ENCODE assay signal across 8 cellular contexts in the genomic region with DNA sequence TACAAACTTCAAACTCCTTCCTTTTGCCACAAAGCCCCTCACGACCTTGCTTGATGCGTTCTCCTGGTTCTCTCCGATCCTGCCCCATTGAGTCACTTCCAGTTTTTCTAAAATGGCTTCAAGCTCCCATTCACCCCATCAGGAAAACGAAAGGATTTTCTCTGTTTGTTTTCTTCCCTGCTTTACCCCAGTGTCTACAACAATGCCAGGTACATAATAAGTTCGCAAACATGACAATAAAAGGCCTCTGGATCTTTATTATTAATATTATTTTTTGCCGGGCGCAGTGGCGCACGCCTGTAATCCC. TPM values are rescaled to one million over a fixed set of nuclear protein-coding genes. Genes with fewer than 3 reads are reported as not detected.
DNase-seq lines count a peak whose midpoint lies in the region; ATAC-seq, FAIRE-seq and TF ChIP-seq lines count a peak whose summit lies in the region.

No MANE protein-coding gene starts in this region.

- H3K9me3 ChIP-seq in kidney (ENCODE audit: control insufficient read depth in 1 of 2, low read length in 2 of 2) = no peaks in the 10 kb centered on the region

- in situ Hi-C loops in ACHN (cut with HindIII; ENCODE audit: low pct_ligation_motif_present, low pct_unique_long_range_greater_than_20kb, low sequenced_read_pairs) = no loop called here

- peaks cover 7% of the 10 kb centered on the region for H3K36me3 Mint-ChIP-seq in T-helper 2 cell treated with Interferon-gamma antibody and Interleukin-4, amounts not matched to agents 5 μg/mL and 100 μg/mL, for 36 hours (ENCODE audit: low read depth)
- H3K36me3 Mint-ChIP-seq in activated naive CD8-positive, alpha-beta T cell treated with anti-CD3 and anti-CD28 coated beads, Interleukin-2, amount 10 ng/mL, durations not matched to agents 7 days and 5 days = peaks cover 9% of the 10 kb centered on the region

- peak overlapping the region; percentile 99 for H3K4me3 Mint-ChIP-seq in T-helper 2 cell treated with Interferon-gamma antibody and Interleukin-4, amounts not matched to agents 5 μg/mL and 100 μg/mL, for 36 hours
- H3K4me3 Mint-ChIP-seq in activated naive CD8-positive, alpha-beta T cell treated with anti-CD3 and anti-CD28 coated beads, Interleukin-2, amount 10 ng/mL, durations not matched to agents 7 days and 5 days = peak overlapping the region; percentile 96

- H3K9me3 Mint-ChIP-seq in T-helper 2 cell treated with Interferon-gamma antibody and Interleukin-4, amounts not matched to agents 5 μg/mL and 100 μg/mL, for 36 hours = no peaks in the 10 kb centered on the region
- no peaks in the 10 kb centered on the region for H3K9me3 Mint-ChIP-seq in activated naive CD8-positive, alpha-beta T cell treated with anti-CD3 and anti-CD28 coated beads, Interleukin-2, amount 10 ng/mL, durations not matched to agents 7 days and 5 days

- peak overlapping the region; percentile 92 for H3K27ac Mint-ChIP-seq in T-helper 2 cell treated with Interferon-gamma antibody and Interleukin-4, amounts not matched to agents 5 μg/mL and 100 μg/mL, for 36 hours
- H3K27ac Mint-ChIP-seq in activated naive CD8-positive, alpha-beta T cell treated with anti-CD3 and anti-CD28 coated beads, Interleukin-2, amount 10 ng/mL, durations not matched to agents 7 days and 5 days = peak overlapping the region; percentile 96

- peak overlapping the region; percentile 78 to 93 for H3K9ac ChIP-seq in kidney (ENCODE audit: low read length in 2 of 2)

- no peaks in the 10 kb centered on the region for H3K27me3 Mint-ChIP-seq in T-helper 2 cell treated with Interferon-gamma antibody and Interleukin-4, amounts not matched to agents 5 μg/mL and 100 μg/mL, for 36 hours (ENCODE audit: low read depth)
- no peaks in the 10 kb centered on the region for H3K27me3 Mint-ChIP-seq in activated naive CD8-positive, alpha-beta T cell treated with anti-CD3 and anti-CD28 coated beads, Interleukin-2, amount 10 ng/mL, durations not matched to agents 7 days and 5 days

- peak overlapping the region; percentile 96 to 99 for H3K27ac ChIP-seq in kidney (ENCODE audit: low read depth in 2 of 2, low read length in 2 of 2)
- peak overlapping the region; percentile 98 for H3K27ac ChIP-seq in substantia nigra (ENCODE audit: low read depth, low read length, poor library complexity, severe bottlenecking)

- TF ChIP-seq CTCF in kidney (IDR thresholded peaks at IDR 0.05; ENCODE audit: borderline replicate concordance, extremely low read depth, insufficient read depth) = no peak

- intact Hi-C loops in kidney (cut with DNase I) = no loop called here

- DNase-seq in T-helper 2 cell treated with Interferon-gamma antibody and Interleukin-4, amounts not matched to agents 5 μg/mL and 100 μg/mL, for 36 hours (ENCODE audit: low spot score) = no peak
- DNase-seq in T-helper 2 cell (no peak), kidney (no peak), substantia nigra (lab: John Stamatoyannopoulos, UW) (no peak), glomerular visceral epithelial cell (ENCODE audit: extremely low spot score) (no peak), ACHN (no peak), LoVo (ENCODE audit: low spot score) (no peak)
- DNase-seq in activated naive CD8-positive, alpha-beta T cell treated with anti-CD3 and anti-CD28 coated beads, Interleukin-2, amount 10 ng/mL, durations not matched to agents 7 days and 5 days = no peak

- peaks cover 17% of the 10 kb centered on the region for H3K4me1 Mint-ChIP-seq in T-helper 2 cell treated with Interferon-gamma antibody and Interleukin-4, amounts not matched to agents 5 μg/mL and 100 μg/mL, for 36 hours (ENCODE audit: low read depth)
- peaks cover 11% of the 10 kb centered on the region for H3K4me1 Mint-ChIP-seq in activated naive CD8-positive, alpha-beta T cell treated with anti-CD3 and anti-CD28 coated beads, Interleukin-2, amount 10 ng/mL, durations not matched to agents 7 days and 5 days

- ATAC-seq in activated naive CD8-positive, alpha-beta T cell treated with anti-CD3 and anti-CD28 coated beads, Interleukin-2, amount 10 ng/mL, durations not matched to agents 7 days and 5 days (ENCODE audit: low read depth) = no peak

- FAIRE-seq in kidney (lab: Jason Lieb, UNC) = no peak

- H3K4me3 ChIP-seq in kidney (ENCODE audit: low read length in 2 of 2) = peak overlapping the region; percentile 77 to 98

- peaks cover 7 to 10% of the 10 kb centered on the region in 2 donors for H3K4me1 ChIP-seq in kidney (ENCODE audit: control insufficient read depth in 1 of 2, insufficient read depth in 1 of 2, low read depth in 1 of 2, low read length in 2 of 2)

- POLR2A ChIA-PET in activated naive CD8-positive, alpha-beta T cell treated with anti-CD3 and anti-CD28 coated beads, Interleukin-2, amount 10 ng/mL, durations not matched to agents 7 days and 5 days (lab: Charles Lee) = interaction anchor here (1.4 to 3.3 kb wide), 3 partner anchors 19 to 97 kb away, joined by 4 to 35 read pairs (median 22); partner anchors contain the start of genes C19orf47, PLD3 and SERTAD1

- H3K36me3 ChIP-seq in kidney (ENCODE audit: control insufficient read depth in 1 of 2, insufficient read depth in 2 of 2, low read length in 2 of 2) = peaks cover 11 to 25% of the 10 kb centered on the region in 2 donors

RNA-seq across cellular contexts. Expression of gene SERTAD3, which starts 0.8 kb away (rescaled TPM):
- total RNA-seq in activated naive CD8-positive, alpha-beta T cell treated with anti-CD3 and anti-CD28 coated beads, Interleukin-2, amount 10 ng/mL, durations not matched to agents 7 days and 5 days = 10 to 100 TPM; 12.9 to 13.5 TPM
- 38.4 TPM for total RNA-seq in kidney
- polyA plus RNA-seq in kidney (ENCODE audit: insufficient read depth, low read depth, low replicate concordance) = 29.9 TPM

RNA-seq across cellular contexts. Expression of gene SERTAD1, which starts 19.2 kb away (rescaled TPM):
- 1 to 10 TPM; 7.3 to 7.9 TPM for total RNA-seq in activated naive CD8-positive, alpha-beta T cell treated with anti-CD3 and anti-CD28 coated beads, Interleukin-2, amount 10 ng/mL, durations not matched to agents 7 days and 5 days
- 14.8 TPM for total RNA-seq in kidney
- 18.2 TPM for polyA plus RNA-seq in kidney (ENCODE audit: insufficient read depth, low read depth, low replicate concordance)

RNA-seq across cellular contexts. Expression of gene BLVRB, which starts 20.6 kb away (rescaled TPM):
- 10 to 100 TPM; 20.4 to 21.5 TPM for total RNA-seq in activated naive CD8-positive, alpha-beta T cell treated with anti-CD3 and anti-CD28 coated beads, Interleukin-2, amount 10 ng/mL, durations not matched to agents 7 days and 5 days
- total RNA-seq in kidney = 89.9 TPM
- polyA plus RNA-seq in kidney (ENCODE audit: insufficient read depth, low read depth, low replicate concordance) = 248 TPM

RNA-seq across cellular contexts. Expression of gene SPTBN4, which starts 21.8 kb away (rescaled TPM):
- under 1 TPM; 0.39 to 0.40 TPM for total RNA-seq in activated naive CD8-positive, alpha-beta T cell treated with anti-CD3 and anti-CD28 coated beads, Interleukin-2, amount 10 ng/mL, durations not matched to agents 7 days and 5 days
- 0.82 TPM for total RNA-seq in kidney
- 4.6 TPM for polyA plus RNA-seq in kidney (ENCODE audit: insufficient read depth, low read depth, low replicate concordance)

RNA-seq across cellular contexts. Expression of gene PRX, which starts 31.8 kb away (rescaled TPM):
- 1 to 10 TPM; 2.3 to 2.5 TPM for total RNA-seq in activated naive CD8-positive, alpha-beta T cell treated with anti-CD3 and anti-CD28 coated beads, Interleukin-2, amount 10 ng/mL, durations not matched to agents 7 days and 5 days
- total RNA-seq in kidney = 4.5 TPM
- 12.6 TPM for polyA plus RNA-seq in kidney (ENCODE audit: insufficient read depth, low read depth, low replicate concordance)
